Comparison of ENCODE assay signal across 1 cellular context in genomic region chr17:7704601-7705268, GRCh38.
TF ChIP-seq lines count a peak whose summit lies in the region.

Gene EFNB3 (plus strand): TSS chr17:7705202. CDS start chr17:7705599, 397 bp downstream.

TF ChIP-seq in HEK293, 187 proteins besides CTCF, POLR2A, EP300 and RAD21 (continued from another document):
- TF ChIP-seq ZNF704 (tag by site-specific recombination; IDR thresholded peaks at IDR 0.05) (no peak), GLI4 (tag by site-specific recombination; IDR thresholded peaks at IDR 0.05) (no peak), ZNF791 (tag by site-specific recombination; IDR thresholded peaks at IDR 0.05) (no peak), BCL11A (tag by site-specific recombination; IDR thresholded peaks at IDR 0.05; ENCODE audit: low read depth) (no peak), ZNF157 (tag by site-specific recombination; IDR thresholded peaks at IDR 0.05) (no peak), HOXD13 (CRISPR knock-in tag; IDR thresholded peaks at IDR 0.05; ENCODE audit: borderline replicate concordance) (no peak), ZNF596 (tag by site-specific recombination; IDR thresholded peaks at IDR 0.05) (peak; percentile 42; the same call in 1 of the 2 replicates)
